1 cellular context compared by ENCODE assay signal in the genomic region with DNA sequence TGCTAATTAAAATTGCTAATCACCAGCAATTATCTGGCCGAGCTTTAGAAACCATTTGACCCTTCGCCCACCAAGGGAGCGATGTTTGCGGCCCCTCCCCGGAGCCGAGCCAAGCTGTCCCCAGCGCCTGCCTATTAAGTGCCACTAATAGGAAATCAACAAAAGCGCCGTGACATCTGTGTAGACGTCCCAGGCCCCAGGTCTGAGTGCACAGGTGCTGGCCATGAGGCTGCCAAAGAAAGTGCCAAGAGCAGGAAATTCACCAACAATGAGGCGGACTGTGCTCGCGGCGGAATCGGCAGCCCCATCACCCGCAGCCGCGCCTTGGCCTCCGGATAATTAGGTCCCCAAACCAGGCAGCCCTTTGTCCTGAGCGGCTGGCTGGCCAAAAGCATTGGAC.
TF ChIP-seq lines count a peak whose summit lies in the region.

No MANE protein-coding gene starts in this region.

TF ChIP-seq in GM23338, 12 proteins besides CTCF, POLR2A, EP300 and RAD21:
- TF ChIP-seq, protein P1, sequence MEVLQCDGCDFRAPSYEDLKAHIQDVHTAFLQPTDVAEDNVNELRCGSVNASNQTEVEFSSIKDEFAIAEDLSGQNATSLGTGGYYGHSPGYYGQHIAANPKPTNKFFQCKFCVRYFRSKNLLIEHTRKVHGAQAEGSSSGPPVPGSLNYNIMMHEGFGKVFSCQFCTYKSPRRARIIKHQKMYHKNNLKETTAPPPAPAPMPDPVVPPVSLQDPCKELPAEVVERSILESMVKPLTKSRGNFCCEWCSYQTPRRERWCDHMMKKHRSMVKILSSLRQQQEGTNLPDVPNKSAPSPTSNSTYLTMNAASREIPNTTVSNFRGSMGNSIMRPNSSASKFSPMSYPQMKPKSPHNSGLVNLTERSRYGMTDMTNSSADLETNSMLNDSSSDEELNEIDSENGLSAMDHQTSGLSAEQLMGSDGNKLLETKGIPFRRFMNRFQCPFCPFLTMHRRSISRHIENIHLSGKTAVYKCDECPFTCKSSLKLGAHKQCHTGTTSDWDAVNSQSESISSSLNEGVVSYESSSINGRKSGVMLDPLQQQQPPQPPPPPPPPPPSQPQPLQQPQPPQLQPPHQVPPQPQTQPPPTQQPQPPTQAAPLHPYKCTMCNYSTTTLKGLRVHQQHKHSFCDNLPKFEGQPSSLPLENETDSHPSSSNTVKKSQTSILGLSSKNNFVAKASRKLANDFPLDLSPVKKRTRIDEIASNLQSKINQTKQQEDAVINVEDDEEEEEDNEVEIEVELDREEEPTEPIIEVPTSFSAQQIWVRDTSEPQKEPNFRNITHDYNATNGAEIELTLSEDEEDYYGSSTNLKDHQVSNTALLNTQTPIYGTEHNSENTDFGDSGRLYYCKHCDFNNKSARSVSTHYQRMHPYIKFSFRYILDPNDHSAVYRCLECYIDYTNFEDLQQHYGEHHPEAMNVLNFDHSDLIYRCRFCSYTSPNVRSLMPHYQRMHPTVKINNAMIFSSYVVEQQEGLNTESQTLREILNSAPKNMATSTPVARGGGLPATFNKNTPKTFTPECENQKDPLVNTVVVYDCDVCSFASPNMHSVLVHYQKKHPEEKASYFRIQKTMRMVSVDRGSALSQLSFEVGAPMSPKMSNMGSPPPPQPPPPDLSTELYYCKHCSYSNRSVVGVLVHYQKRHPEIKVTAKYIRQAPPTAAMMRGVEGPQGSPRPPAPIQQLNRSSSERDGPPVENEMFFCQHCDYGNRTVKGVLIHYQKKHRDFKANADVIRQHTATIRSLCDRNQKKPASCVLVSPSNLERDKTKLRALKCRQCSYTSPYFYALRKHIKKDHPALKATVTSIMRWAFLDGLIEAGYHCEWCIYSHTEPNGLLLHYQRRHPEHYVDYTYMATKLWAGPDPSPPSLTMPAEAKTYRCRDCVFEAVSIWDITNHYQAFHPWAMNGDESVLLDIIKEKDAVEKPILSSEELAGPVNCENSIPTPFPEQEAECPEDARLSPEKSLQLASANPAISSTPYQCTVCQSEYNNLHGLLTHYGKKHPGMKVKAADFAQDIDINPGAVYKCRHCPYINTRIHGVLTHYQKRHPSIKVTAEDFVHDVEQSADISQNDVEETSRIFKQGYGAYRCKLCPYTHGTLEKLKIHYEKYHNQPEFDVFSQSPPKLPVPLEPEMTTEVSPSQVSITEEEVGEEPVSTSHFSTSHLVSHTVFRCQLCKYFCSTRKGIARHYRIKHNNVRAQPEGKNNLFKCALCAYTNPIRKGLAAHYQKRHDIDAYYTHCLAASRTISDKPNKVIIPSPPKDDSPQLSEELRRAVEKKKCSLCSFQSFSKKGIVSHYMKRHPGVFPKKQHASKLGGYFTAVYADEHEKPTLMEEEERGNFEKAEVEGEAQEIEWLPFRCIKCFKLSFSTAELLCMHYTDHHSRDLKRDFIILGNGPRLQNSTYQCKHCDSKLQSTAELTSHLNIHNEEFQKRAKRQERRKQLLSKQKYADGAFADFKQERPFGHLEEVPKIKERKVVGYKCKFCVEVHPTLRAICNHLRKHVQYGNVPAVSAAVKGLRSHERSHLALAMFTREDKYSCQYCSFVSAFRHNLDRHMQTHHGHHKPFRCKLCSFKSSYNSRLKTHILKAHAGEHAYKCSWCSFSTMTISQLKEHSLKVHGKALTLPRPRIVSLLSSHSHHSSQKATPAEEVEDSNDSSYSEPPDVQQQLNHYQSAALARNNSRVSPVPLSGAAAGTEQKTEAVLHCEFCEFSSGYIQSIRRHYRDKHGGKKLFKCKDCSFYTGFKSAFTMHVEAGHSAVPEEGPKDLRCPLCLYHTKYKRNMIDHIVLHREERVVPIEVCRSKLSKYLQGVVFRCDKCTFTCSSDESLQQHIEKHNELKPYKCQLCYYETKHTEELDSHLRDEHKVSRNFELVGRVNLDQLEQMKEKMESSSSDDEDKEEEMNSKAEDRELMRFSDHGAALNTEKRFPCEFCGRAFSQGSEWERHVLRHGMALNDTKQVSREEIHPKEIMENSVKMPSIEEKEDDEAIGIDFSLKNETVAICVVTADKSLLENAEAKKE (CRISPR knock-in tag; IDR thresholded peaks at IDR 0.05), result no peak
- TF ChIP-seq CREB1 (CRISPR knock-in tag; IDR thresholded peaks at IDR 0.05; ENCODE audit: low read depth), result no peak
